Comparison of ENCODE assay signal across 1 cellular context in the genomic region with DNA sequence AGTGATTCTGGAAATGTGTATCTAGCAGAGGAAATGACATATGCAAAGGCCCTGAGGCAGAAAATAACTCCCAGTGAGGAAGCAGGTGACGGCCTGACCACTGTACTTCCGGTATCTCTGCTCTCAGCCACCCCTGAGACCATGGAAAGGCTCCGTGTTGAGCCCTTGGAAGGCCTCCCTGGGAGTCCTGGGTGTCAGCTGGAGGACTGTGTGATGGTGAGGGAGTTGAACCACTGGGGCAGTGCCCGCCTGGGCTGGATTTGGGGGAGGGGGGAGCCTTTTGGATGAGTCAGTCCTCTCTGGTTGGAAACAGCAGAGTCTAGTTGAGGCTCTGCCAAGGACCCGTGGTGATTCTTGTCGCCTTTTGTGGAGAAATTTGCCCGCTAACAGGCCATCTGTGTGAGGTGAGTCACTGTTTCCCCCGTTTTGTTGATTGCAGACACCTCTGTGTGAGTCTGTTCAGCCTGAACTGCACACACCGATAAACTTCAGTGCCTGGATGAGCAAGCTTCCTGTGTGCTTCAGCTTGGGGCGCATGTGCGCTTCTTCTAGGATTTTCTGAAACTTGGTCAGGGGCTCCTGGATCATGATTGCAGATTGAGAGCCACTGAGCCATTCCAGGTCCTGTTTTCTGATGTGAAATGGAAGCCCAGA.
TF ChIP-seq lines count a peak whose summit lies in the region.

No MANE protein-coding gene starts in this region.

TF ChIP-seq in K562, 482 proteins besides CTCF, POLR2A, EP300 and RAD21 (continued from another document and continues in another):
- TF ChIP-seq REST (CRISPR knock-in tag; IDR thresholded peaks at IDR 0.05; ENCODE audit: low read depth): no peak
- no peak for TF ChIP-seq KHSRP (IDR thresholded peaks at IDR 0.05)
- no peak for TF ChIP-seq MCM3 (IDR thresholded peaks at IDR 0.05)
- TF ChIP-seq ZNF589 (CRISPR knock-in tag; IDR thresholded peaks at IDR 0.05; ENCODE audit: low read depth): no peak
- TF ChIP-seq MEF2D (tag; conservative IDR thresholded peaks at IDR 0.05; ENCODE audit: low read depth): no peak
- TF ChIP-seq ATF6 (CRISPR knock-in tag; IDR thresholded peaks at IDR 0.05): no peak
- peak; percentile 48; the same call in 1 of the 2 replicates for TF ChIP-seq ZSCAN32 (CRISPR knock-in tag; IDR thresholded peaks at IDR 0.05)
- no peak for TF ChIP-seq CAMTA2 (CRISPR knock-in tag; conservative IDR thresholded peaks at IDR 0.05)
- TF ChIP-seq CCNT2 (IDR thresholded peaks at IDR 0.05; ENCODE audit: borderline replicate concordance, extremely low read depth, insufficient read length, low read depth, low read length): no peak
- TF ChIP-seq, protein P1, sequence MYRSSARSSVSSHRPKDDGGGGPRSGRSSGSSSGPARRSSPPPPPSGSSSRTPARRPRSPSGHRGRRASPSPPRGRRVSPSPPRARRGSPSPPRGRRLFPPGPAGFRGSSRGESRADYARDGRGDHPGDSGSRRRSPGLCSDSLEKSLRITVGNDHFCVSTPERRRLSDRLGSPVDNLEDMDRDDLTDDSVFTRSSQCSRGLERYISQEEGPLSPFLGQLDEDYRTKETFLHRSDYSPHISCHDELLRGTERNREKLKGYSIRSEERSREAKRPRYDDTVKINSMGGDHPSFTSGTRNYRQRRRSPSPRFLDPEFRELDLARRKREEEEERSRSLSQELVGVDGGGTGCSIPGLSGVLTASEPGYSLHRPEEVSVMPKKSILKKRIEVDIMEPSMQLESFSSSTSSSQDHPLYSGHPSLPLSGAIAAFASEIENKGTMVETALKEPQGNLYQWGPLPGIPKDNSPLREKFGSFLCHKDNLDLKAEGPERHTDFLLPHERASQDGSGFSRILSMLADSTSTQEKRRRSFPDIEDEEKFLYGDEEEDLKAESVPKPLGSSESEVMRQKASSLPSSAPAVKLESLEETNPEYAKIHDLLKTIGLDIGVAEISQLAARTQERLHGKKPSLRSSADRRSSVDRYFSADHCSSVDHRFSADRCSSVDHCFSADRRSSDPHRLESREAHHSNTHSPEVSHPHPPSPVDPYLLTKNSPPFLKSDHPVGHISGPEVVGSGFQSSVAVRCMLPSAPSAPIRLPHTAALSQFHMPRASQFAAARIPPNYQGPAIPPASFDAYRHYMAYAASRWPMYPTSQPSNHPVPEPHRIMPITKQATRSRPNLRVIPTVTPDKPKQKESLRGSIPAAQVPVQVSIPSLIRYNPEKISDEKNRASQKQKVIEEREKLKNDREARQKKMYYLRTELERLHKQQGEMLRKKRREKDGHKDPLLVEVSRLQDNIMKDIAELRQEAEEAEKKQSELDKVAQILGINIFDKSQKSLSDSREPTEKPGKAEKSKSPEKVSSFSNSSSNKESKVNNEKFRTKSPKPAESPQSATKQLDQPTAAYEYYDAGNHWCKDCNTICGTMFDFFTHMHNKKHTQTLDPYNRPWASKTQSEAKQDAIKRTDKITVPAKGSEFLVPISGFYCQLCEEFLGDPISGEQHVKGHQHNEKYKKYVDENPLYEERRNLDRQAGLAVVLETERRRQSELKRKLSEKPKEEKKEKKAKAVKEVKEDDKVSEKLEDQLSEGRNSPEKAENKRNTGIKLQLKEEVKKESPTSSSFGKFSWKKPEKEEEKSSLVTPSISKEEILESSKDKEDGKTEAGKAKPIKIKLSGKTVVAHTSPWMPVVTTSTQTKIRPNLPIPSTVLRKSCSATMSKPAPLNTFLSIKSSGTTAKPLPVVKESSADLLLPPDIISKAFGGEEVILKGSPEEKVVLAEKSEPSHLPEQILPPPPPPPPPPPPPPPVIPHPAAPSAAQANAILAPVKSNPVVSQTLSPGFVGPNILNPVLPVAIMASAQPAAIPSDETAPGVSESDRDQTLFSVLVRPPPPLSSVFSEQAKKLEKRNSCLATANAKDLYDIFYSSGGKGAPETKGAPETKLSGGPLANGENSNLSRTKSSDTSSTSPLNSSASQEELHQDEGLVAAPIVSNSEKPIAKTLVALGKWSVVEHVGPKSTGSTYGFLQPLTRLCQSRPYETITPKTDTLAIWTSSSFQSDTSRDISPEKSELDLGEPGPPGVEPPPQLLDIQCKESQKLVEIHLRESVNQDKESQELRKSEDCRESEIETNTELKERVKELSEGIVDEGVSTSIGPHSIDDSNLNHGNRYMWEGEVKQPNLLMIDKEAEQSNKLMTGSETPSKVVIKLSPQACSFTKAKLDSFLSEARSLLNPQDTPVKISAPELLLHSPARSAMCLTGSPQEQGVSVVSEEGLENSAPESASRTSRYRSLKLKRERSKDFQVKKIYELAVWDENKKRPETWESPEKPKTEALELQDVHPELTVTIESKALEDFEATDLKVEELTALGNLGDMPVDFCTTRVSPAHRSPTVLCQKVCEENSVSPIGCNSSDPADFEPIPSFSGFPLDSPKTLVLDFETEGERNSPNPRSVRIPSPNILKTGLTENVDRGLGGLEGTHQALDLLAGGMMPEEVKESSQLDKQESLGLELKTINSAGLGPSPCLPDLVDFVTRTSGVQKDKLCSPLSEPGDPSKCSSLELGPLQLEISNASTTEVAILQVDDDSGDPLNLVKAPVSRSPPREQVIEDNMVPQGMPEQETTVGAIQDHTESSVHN (IDR thresholded peaks at IDR 0.05; ENCODE audit: borderline replicate concordance in 1 of 2, low read depth in 1 of 2): no peak
- TF ChIP-seq MCM5 (IDR thresholded peaks at IDR 0.05; ENCODE audit: low read depth): no peak
- TF ChIP-seq ZC3H8 (IDR thresholded peaks at IDR 0.05): no peak
- no peak for TF ChIP-seq ZNF511 (CRISPR knock-in tag; IDR thresholded peaks at IDR 0.05)
- TF ChIP-seq ZNF655 (CRISPR knock-in tag; IDR thresholded peaks at IDR 0.05): no peak
- TF ChIP-seq, protein P2, sequence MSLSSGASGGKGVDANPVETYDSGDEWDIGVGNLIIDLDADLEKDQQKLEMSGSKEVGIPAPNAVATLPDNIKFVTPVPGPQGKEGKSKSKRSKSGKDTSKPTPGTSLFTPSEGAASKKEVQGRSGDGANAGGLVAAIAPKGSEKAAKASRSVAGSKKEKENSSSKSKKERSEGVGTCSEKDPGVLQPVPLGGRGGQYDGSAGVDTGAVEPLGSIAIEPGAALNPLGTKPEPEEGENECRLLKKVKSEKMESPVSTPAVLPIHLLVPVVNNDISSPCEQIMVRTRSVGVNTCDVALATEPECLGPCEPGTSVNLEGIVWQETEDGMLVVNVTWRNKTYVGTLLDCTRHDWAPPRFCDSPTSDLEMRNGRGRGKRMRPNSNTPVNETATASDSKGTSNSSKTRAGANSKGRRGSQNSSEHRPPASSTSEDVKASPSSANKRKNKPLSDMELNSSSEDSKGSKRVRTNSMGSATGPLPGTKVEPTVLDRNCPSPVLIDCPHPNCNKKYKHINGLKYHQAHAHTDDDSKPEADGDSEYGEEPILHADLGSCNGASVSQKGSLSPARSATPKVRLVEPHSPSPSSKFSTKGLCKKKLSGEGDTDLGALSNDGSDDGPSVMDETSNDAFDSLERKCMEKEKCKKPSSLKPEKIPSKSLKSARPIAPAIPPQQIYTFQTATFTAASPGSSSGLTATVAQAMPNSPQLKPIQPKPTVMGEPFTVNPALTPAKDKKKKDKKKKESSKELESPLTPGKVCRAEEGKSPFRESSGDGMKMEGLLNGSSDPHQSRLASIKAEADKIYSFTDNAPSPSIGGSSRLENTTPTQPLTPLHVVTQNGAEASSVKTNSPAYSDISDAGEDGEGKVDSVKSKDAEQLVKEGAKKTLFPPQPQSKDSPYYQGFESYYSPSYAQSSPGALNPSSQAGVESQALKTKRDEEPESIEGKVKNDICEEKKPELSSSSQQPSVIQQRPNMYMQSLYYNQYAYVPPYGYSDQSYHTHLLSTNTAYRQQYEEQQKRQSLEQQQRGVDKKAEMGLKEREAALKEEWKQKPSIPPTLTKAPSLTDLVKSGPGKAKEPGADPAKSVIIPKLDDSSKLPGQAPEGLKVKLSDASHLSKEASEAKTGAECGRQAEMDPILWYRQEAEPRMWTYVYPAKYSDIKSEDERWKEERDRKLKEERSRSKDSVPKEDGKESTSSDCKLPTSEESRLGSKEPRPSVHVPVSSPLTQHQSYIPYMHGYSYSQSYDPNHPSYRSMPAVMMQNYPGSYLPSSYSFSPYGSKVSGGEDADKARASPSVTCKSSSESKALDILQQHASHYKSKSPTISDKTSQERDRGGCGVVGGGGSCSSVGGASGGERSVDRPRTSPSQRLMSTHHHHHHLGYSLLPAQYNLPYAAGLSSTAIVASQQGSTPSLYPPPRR (CRISPR knock-in tag; IDR thresholded peaks at IDR 0.05; ENCODE audit: borderline replicate concordance): no peak
- no peak for TF ChIP-seq ZNF263 (CRISPR knock-in tag; IDR thresholded peaks at IDR 0.05; ENCODE audit: borderline replicate concordance)
- TF ChIP-seq SMAD3 (CRISPR knock-in tag; conservative IDR thresholded peaks at IDR 0.05): no peak
- TF ChIP-seq POLR3G (IDR thresholded peaks at IDR 0.05; ENCODE audit: extremely low read depth, insufficient read length, insufficient replicate concordance): no peak
- TF ChIP-seq ZBTB11 (CRISPR knock-in tag; IDR thresholded peaks at IDR 0.05): peak in 1 of 3 experiments; percentile 78; a peak in 2 of 6 replicates
- no peak for TF ChIP-seq ZNF561 (CRISPR knock-in tag; conservative IDR thresholded peaks at IDR 0.05)
- TF ChIP-seq THAP7 (CRISPR knock-in tag; IDR thresholded peaks at IDR 0.05): no peak
